29 cellular contexts compared by ENCODE assay signal in the genomic region with DNA sequence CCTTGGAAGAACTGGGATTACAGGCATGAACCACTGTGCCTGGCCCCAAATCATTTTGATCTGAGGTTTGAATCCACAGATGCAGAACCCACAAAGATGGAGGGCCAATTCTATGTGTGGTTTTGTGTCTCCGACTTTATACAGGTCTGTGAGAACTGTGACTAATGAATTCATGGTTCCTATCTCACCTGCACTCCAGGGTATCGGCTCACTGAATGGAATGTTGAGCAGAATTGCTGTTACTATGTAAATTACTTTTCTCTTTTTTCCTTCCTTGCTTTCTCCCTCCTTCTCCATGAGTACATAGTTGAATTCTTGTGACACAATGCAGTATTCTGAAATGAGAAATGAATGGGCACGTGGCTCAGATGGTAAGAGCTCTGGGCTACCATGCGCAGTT. TPM values are rescaled to one million over a fixed set of nuclear protein-coding genes. Genes with fewer than 3 reads are reported as not detected.
"Had no signal": no experiment of that assay in that cellular context is flagged by ENCODE, and none has a peak within 500 bp of the region (broad histone marks: within the 10 kb centered on the region; RNA-seq: fewer than 3 reads in every experiment).

No MANE protein-coding gene starts in this region.

- H3K4me3 Mint-ChIP-seq: naive thymus-derived CD8-positive, alpha-beta T cell; natural killer cell treated with Interleukin-12 subunit alpha and Interleukin-12 subunit beta and Interleukin-15 and Interleukin-18, amount 100 ng/mL, for 72 hours; nephron progenitor cell; neural crest cell; stimulated activated effector memory CD8-positive, alpha-beta T cell treated with anti-CD3 and anti-CD28 coated beads, Interleukin-12 subunit alpha, Interleukin-12 subunit beta, amount 100 ng/mL, for 72 hours; stimulated activated naive B cell treated with anti-CD40 and anti-IgM and Interleukin-4, amounts not matched to agents 10 μg/mL and 1 μg/mL and 100 μg/mL, for 72 hours; stimulated activated naive CD8-positive, alpha-beta T cell treated with anti-CD3 and anti-CD28 coated beads, Interleukin-15, Interleukin-2, amounts not matched to agents 100 ng/mL and 50 ng/mL, for 24 hours had no signal

- H3K36me3 Mint-ChIP-seq: natural killer cell treated with Interleukin-12 subunit alpha and Interleukin-12 subunit beta and Interleukin-15 and Interleukin-18, amount 100 ng/mL, for 72 hours had no signal

- H3K27ac ChIP-seq: neutrophil, ovary, parathyroid adenoma, prostate gland, right atrium auricular region, right lobe of liver, sigmoid colon, stomach, thoracic aorta, thyroid gland, tibial nerve, upper lobe of left lung, vagina had no signal

- H3K36me3 ChIP-seq: ovary had no signal

- H3K4me1 Mint-ChIP-seq: stimulated activated effector memory CD8-positive, alpha-beta T cell treated with anti-CD3 and anti-CD28 coated beads, Interleukin-12 subunit alpha, Interleukin-12 subunit beta, amount 100 ng/mL, for 72 hours; stimulated activated naive B cell treated with anti-CD40 and anti-IgM and Interleukin-4, amounts not matched to agents 10 μg/mL and 1 μg/mL and 100 μg/mL, for 72 hours had no signal

- ATAC-seq: naive thymus-derived CD8-positive, alpha-beta T cell; natural killer cell treated with Interleukin-12 subunit alpha and Interleukin-12 subunit beta and Interleukin-15 and Interleukin-18, amount 100 ng/mL, for 72 hours; right lobe of liver; stimulated activated effector memory CD8-positive, alpha-beta T cell treated with anti-CD3 and anti-CD28 coated beads, Interleukin-12 subunit alpha, Interleukin-12 subunit beta, amount 100 ng/mL, for 72 hours; stimulated activated naive B cell treated with anti-CD40 and anti-IgM and Interleukin-4, amounts not matched to agents 10 μg/mL and 1 μg/mL and 100 μg/mL, for 72 hours had no signal

- H3K4me3 ChIP-seq: ovary, prostate gland, right atrium auricular region, right lobe of liver, sigmoid colon, stomach, thoracic aorta, thyroid gland, tibial nerve, upper lobe of left lung, vagina had no signal

- H3K4me1 ChIP-seq: parathyroid adenoma, prostate gland, right lobe of liver, thyroid gland, upper lobe of left lung had no signal

- H3K9me3 Mint-ChIP-seq: naive thymus-derived CD8-positive, alpha-beta T cell; natural killer cell treated with Interleukin-12 subunit alpha and Interleukin-12 subunit beta and Interleukin-15 and Interleukin-18, amount 100 ng/mL, for 72 hours; nephron progenitor cell; neural crest cell; stimulated activated effector memory CD8-positive, alpha-beta T cell treated with anti-CD3 and anti-CD28 coated beads, Interleukin-12 subunit alpha, Interleukin-12 subunit beta, amount 100 ng/mL, for 72 hours; stimulated activated naive B cell treated with anti-CD40 and anti-IgM and Interleukin-4, amounts not matched to agents 10 μg/mL and 1 μg/mL and 100 μg/mL, for 72 hours; stimulated activated naive CD8-positive, alpha-beta T cell treated with anti-CD3 and anti-CD28 coated beads, Interleukin-15, Interleukin-2, amounts not matched to agents 100 ng/mL and 50 ng/mL, for 24 hours had no signal

- H3K27me3 Mint-ChIP-seq: naive thymus-derived CD8-positive, alpha-beta T cell; natural killer cell treated with Interleukin-12 subunit alpha and Interleukin-12 subunit beta and Interleukin-15 and Interleukin-18, amount 100 ng/mL, for 72 hours; stimulated activated naive B cell treated with anti-CD40 and anti-IgM and Interleukin-4, amounts not matched to agents 10 μg/mL and 1 μg/mL and 100 μg/mL, for 72 hours; stimulated activated naive CD8-positive, alpha-beta T cell treated with anti-CD3 and anti-CD28 coated beads, Interleukin-15, Interleukin-2, amounts not matched to agents 100 ng/mL and 50 ng/mL, for 24 hours had no signal

- H2AFZ ChIP-seq: parathyroid adenoma had no signal

- H3K9me3 ChIP-seq: neutrophil, ovary, prostate gland, right atrium auricular region, right lobe of liver, sigmoid colon, stomach, thoracic aorta, thyroid gland, tibial nerve, upper lobe of left lung, vagina had no signal

- H3K79me2 ChIP-seq: parathyroid adenoma had no signal

- DNase-seq: naive thymus-derived CD8-positive, alpha-beta T cell; nephron progenitor cell; nucleus accumbens; ovary; retina; right lobe of liver; sigmoid colon; small intestine; stimulated activated CD4-positive, alpha-beta T cell treated with anti-CD3 and anti-CD28 coated beads, Interleukin-15, amount 100 ng/mL, for 24 hours; stimulated activated CD4-positive, alpha-beta T cell treated with anti-CD3 and anti-CD28 coated beads, Interleukin-2, amount 100 ng/mL, for 24 hours; stimulated activated CD4-positive, alpha-beta T cell treated with anti-CD3 and anti-CD28 coated beads, Interleukin-2, amount 100 ng/mL, for 48 hours; stimulated activated CD4-positive, alpha-beta T cell treated with anti-CD3 and anti-CD28 coated beads, Interleukin-4, amount 100 ng/mL, for 24 hours; stimulated activated naive B cell treated with anti-CD40 and anti-IgM and Interleukin-4, amounts not matched to agents 10 μg/mL and 1 μg/mL and 100 μg/mL, for 72 hours; stimulated activated naive CD4-positive, alpha-beta T cell treated with Interleukin-2 at 50 U/mL for 16 hours; stomach; thyroid gland; trophoblast cell; upper lobe of left lung had no signal

- H3K27me3 ChIP-seq: neutrophil, ovary, right atrium auricular region, right lobe of liver, sigmoid colon, stomach, thyroid gland, tibial nerve, upper lobe of left lung, vagina had no signal

- H3K27ac Mint-ChIP-seq: natural killer cell treated with Interleukin-12 subunit alpha and Interleukin-12 subunit beta and Interleukin-15 and Interleukin-18, amount 100 ng/mL, for 72 hours; nephron progenitor cell; stimulated activated effector memory CD8-positive, alpha-beta T cell treated with anti-CD3 and anti-CD28 coated beads, Interleukin-12 subunit alpha, Interleukin-12 subunit beta, amount 100 ng/mL, for 72 hours; stimulated activated naive CD8-positive, alpha-beta T cell treated with anti-CD3 and anti-CD28 coated beads, Interleukin-15, Interleukin-2, amounts not matched to agents 100 ng/mL and 50 ng/mL, for 24 hours had no signal

- H3K9ac ChIP-seq: parathyroid adenoma had no signal

RNA-seq across cellular contexts. Expression of a gene that starts 21.1 kb away (rescaled TPM):
- total RNA-seq: naive thymus-derived CD8-positive, alpha-beta T cell had no signal
- polyA plus RNA-seq: naive thymus-derived CD8-positive, alpha-beta T cell had no signal
